In the genomic region with DNA sequence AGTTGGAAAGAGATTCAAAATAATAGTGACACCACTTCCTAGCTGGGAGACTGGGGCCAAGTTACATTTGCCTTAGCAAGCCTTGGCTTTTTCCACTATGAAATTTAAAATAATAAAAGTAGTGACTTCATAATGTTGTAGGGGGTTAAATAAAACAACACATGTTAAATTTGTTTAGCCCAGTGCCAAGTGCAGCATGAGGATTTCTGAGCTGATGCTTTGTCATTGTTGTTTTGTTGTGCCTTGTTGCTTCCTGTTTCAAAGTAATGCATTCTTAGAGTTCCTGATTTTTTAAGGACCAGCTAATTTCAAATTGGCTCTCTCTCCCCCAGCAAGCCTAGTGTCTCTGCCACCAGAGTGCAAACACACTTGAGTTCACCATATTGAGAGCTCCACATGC, we compare ENCODE assay signal across 1 cellular context.
TF ChIP-seq lines count a peak whose summit lies in the region.

No MANE protein-coding gene starts in this region.

TF ChIP-seq in GM23338, 12 proteins besides CTCF, POLR2A, EP300 and RAD21 (continued from another document):
- TF ChIP-seq, protein P1, sequence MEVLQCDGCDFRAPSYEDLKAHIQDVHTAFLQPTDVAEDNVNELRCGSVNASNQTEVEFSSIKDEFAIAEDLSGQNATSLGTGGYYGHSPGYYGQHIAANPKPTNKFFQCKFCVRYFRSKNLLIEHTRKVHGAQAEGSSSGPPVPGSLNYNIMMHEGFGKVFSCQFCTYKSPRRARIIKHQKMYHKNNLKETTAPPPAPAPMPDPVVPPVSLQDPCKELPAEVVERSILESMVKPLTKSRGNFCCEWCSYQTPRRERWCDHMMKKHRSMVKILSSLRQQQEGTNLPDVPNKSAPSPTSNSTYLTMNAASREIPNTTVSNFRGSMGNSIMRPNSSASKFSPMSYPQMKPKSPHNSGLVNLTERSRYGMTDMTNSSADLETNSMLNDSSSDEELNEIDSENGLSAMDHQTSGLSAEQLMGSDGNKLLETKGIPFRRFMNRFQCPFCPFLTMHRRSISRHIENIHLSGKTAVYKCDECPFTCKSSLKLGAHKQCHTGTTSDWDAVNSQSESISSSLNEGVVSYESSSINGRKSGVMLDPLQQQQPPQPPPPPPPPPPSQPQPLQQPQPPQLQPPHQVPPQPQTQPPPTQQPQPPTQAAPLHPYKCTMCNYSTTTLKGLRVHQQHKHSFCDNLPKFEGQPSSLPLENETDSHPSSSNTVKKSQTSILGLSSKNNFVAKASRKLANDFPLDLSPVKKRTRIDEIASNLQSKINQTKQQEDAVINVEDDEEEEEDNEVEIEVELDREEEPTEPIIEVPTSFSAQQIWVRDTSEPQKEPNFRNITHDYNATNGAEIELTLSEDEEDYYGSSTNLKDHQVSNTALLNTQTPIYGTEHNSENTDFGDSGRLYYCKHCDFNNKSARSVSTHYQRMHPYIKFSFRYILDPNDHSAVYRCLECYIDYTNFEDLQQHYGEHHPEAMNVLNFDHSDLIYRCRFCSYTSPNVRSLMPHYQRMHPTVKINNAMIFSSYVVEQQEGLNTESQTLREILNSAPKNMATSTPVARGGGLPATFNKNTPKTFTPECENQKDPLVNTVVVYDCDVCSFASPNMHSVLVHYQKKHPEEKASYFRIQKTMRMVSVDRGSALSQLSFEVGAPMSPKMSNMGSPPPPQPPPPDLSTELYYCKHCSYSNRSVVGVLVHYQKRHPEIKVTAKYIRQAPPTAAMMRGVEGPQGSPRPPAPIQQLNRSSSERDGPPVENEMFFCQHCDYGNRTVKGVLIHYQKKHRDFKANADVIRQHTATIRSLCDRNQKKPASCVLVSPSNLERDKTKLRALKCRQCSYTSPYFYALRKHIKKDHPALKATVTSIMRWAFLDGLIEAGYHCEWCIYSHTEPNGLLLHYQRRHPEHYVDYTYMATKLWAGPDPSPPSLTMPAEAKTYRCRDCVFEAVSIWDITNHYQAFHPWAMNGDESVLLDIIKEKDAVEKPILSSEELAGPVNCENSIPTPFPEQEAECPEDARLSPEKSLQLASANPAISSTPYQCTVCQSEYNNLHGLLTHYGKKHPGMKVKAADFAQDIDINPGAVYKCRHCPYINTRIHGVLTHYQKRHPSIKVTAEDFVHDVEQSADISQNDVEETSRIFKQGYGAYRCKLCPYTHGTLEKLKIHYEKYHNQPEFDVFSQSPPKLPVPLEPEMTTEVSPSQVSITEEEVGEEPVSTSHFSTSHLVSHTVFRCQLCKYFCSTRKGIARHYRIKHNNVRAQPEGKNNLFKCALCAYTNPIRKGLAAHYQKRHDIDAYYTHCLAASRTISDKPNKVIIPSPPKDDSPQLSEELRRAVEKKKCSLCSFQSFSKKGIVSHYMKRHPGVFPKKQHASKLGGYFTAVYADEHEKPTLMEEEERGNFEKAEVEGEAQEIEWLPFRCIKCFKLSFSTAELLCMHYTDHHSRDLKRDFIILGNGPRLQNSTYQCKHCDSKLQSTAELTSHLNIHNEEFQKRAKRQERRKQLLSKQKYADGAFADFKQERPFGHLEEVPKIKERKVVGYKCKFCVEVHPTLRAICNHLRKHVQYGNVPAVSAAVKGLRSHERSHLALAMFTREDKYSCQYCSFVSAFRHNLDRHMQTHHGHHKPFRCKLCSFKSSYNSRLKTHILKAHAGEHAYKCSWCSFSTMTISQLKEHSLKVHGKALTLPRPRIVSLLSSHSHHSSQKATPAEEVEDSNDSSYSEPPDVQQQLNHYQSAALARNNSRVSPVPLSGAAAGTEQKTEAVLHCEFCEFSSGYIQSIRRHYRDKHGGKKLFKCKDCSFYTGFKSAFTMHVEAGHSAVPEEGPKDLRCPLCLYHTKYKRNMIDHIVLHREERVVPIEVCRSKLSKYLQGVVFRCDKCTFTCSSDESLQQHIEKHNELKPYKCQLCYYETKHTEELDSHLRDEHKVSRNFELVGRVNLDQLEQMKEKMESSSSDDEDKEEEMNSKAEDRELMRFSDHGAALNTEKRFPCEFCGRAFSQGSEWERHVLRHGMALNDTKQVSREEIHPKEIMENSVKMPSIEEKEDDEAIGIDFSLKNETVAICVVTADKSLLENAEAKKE (CRISPR knock-in tag; IDR thresholded peaks at IDR 0.05), result no peak
- TF ChIP-seq REST (IDR thresholded peaks at IDR 0.05; ENCODE audit: unreplicated experiment) (no peak), CREB1 (CRISPR knock-in tag; IDR thresholded peaks at IDR 0.05; ENCODE audit: low read depth) (no peak), EZH2phosphoT487 (IDR thresholded peaks at IDR 0.05; ENCODE audit: unreplicated experiment) (no peak), ETS1 (IDR thresholded peaks at IDR 0.05) (no peak), JUNB (IDR thresholded peaks at IDR 0.05; ENCODE audit: unreplicated experiment) (no peak), EZH2 (IDR thresholded peaks at IDR 0.05; ENCODE audit: low read depth, unreplicated experiment) (no peak), POLR2AphosphoS5 (IDR thresholded peaks at IDR 0.05; ENCODE audit: low read depth) (no peak), STAT1 (IDR thresholded peaks at IDR 0.05; ENCODE audit: unreplicated experiment) (no peak), ZNF114 (CRISPR knock-in tag; IDR thresholded peaks at IDR 0.05) (no peak), NANOG (IDR thresholded peaks at IDR 0.05; ENCODE audit: borderline replicate concordance) (no peak)
